Comparison of ENCODE assay signal across 1 cellular context in the genomic region with DNA sequence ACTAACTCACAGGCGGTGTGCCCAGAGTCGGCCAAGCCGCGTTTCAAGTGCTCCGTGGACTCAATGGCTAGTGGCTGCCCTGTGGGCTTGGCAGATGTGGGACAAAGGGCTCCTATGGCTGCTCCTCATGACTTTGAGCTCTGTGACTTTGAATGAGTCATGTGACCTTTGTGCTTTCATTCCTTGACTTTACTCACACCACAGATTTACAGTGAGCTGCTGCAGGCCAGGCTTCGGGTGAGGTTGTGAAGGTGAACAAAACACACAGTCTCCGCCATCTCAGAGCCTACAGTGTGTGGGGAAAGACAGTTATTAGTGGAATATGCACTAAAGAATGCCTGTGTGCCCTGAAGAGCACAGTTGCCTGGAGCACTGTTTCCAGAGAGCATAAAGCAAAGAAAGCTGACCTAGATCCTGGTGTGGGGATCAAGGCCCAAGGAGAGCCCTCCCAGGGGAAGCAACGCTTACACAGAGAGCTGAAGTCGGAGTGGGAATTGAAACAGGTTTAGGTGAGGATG.
TF ChIP-seq lines count a peak whose summit lies in the region.

No MANE protein-coding gene starts in this region.

TF ChIP-seq in IMR-90, 13 proteins besides CTCF, POLR2A, EP300 and RAD21:
- TF ChIP-seq MXI1 (IDR thresholded peaks at IDR 0.05; ENCODE audit: borderline replicate concordance, low read depth, low read length): no peak
- TF ChIP-seq CHD1 (IDR thresholded peaks at IDR 0.05; ENCODE audit: low read depth, low read length): no peak
- no peak for TF ChIP-seq RFX5 (IDR thresholded peaks at IDR 0.05; ENCODE audit: low read depth, low read length)
- TF ChIP-seq BHLHE40 (IDR thresholded peaks at IDR 0.05; ENCODE audit: low read depth, low read length): no peak
- TF ChIP-seq MAFK (IDR thresholded peaks at IDR 0.05; ENCODE audit: low read depth, low read length): no peak
- no peak for TF ChIP-seq MAZ (IDR thresholded peaks at IDR 0.05; ENCODE audit: borderline replicate concordance, low read depth, low read length)
- no peak for TF ChIP-seq FOS (IDR thresholded peaks at IDR 0.05; ENCODE audit: low read depth, low read length)
- no peak for TF ChIP-seq RCOR1 (IDR thresholded peaks at IDR 0.05; ENCODE audit: insufficient replicate concordance, low read length)
- TF ChIP-seq, protein P1, sequence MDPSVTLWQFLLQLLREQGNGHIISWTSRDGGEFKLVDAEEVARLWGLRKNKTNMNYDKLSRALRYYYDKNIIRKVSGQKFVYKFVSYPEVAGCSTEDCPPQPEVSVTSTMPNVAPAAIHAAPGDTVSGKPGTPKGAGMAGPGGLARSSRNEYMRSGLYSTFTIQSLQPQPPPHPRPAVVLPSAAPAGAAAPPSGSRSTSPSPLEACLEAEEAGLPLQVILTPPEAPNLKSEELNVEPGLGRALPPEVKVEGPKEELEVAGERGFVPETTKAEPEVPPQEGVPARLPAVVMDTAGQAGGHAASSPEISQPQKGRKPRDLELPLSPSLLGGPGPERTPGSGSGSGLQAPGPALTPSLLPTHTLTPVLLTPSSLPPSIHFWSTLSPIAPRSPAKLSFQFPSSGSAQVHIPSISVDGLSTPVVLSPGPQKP (IDR thresholded peaks at IDR 0.05; ENCODE audit: borderline replicate concordance, low read depth, low read length): no peak
